Comparison of ENCODE assay signal across 18 cellular contexts in genomic region chr9:14153310-14153720, GRCh38.
A peak's percentile ranks its signal among the peaks of the same experiment; 100 is the strongest.
DNase-seq lines count a peak whose midpoint lies in the region; ATAC-seq and TF ChIP-seq lines count a peak whose summit lies in the region.
"Had no signal": no experiment of that assay in that cellular context is flagged by ENCODE, and none has a peak within 500 bp of the region (broad histone marks: within the 10 kb centered on the region; RNA-seq: fewer than 3 reads in every experiment).

No MANE protein-coding gene starts in this region.

- peak overlapping the region; percentile 46 to 87 (median 63) for H3K27ac Mint-ChIP-seq in nephron
- H3K27ac Mint-ChIP-seq: HFFc6; stimulated activated naive B cell treated with anti-CD40 and anti-IgM and Interleukin-4, amounts not matched to agents 10 μg/mL and 1 μg/mL and 100 μg/mL, for 72 hours had no signal

- ATAC-seq in HG02885 (IDR thresholded peaks at IDR 0.05; ENCODE audit: poor library complexity, unreplicated experiment) (no peak), GM19455 (IDR thresholded peaks at IDR 0.05; ENCODE audit: unreplicated experiment) (no peak), GM19035 (IDR thresholded peaks at IDR 0.05; ENCODE audit: unreplicated experiment) (no peak)
- ATAC-seq: activated CD4-positive, CD25-positive, alpha-beta regulatory T cell treated with anti-CD3 and anti-CD28 coated beads, Interleukin-2, amount 50 U/mL, for 24 hours; stimulated activated naive B cell treated with anti-CD40 and anti-IgM and Interleukin-4, amounts not matched to agents 10 μg/mL and 1 μg/mL and 100 μg/mL, for 72 hours; upper lobe of right lung had no signal

- H3K4me3 Mint-ChIP-seq in nephron, result no peak overlapping the region
- H3K4me3 Mint-ChIP-seq: HFFc6; stimulated activated naive B cell treated with anti-CD40 and anti-IgM and Interleukin-4, amounts not matched to agents 10 μg/mL and 1 μg/mL and 100 μg/mL, for 72 hours had no signal

- peaks cover 68% of the 10 kb centered on the region for H3K4me1 Mint-ChIP-seq in nephron
- H3K4me1 Mint-ChIP-seq: stimulated activated naive B cell treated with anti-CD40 and anti-IgM and Interleukin-4, amounts not matched to agents 10 μg/mL and 1 μg/mL and 100 μg/mL, for 72 hours had no signal

- TF ChIP-seq CTCF in choroid plexus epithelial cell (conservative IDR thresholded peaks at IDR 0.05; ENCODE audit: low read depth, low read length), result peak; percentile 8
- TF ChIP-seq CTCF in nephron (IDR thresholded peaks at IDR 0.05; ENCODE audit: unreplicated experiment in 3 of 3), result no peak

- DNase-seq in NCI-H1105 treated with DMSO at 0.1 percent for 48 hours (lab: John Stamatoyannopoulos, UW) (peak; percentile 50), NCI-H1105 (lab: John Stamatoyannopoulos, UW) (no peak), NCI-H146 treated with DMSO at 0.1 percent for 48 hours (lab: John Stamatoyannopoulos, UW; ENCODE audit: unreplicated experiment) (peak; percentile 23), choroid plexus epithelial cell (ENCODE audit: low read depth) (peak; percentile 62)
- DNase-seq: activated effector memory CD4-positive, alpha-beta T cell treated with anti-CD3 and anti-CD28 coated beads, Interleukin-2, amount 50 U/mL, for 16 hours; HFFc6; kidney glomerular epithelial cell; NCI-H1930; NK-92 treated with Interleukin-12 subunit alpha and Interleukin-12 subunit beta, amount 100 ng/mL, for 24 hours; ovary; spleen; stimulated activated naive B cell treated with anti-CD40 and anti-IgM and Interleukin-4, amounts not matched to agents 10 μg/mL and 1 μg/mL and 100 μg/mL, for 72 hours; upper lobe of right lung had no signal

- H3K36me3 Mint-ChIP-seq in nephron (ENCODE audit: low read depth), result peaks cover 43% of the 10 kb centered on the region
- H3K36me3 Mint-ChIP-seq: stimulated activated naive B cell treated with anti-CD40 and anti-IgM and Interleukin-4, amounts not matched to agents 10 μg/mL and 1 μg/mL and 100 μg/mL, for 72 hours had no signal

- no peak overlapping the region for H3K4me3 ChIP-seq in choroid plexus epithelial cell (ENCODE audit: low read depth, low read length)
- H3K4me3 ChIP-seq: ovary, spleen, upper lobe of right lung had no signal

- no peaks in the 10 kb centered on the region for H3K9me3 Mint-ChIP-seq in nephron
- H3K9me3 Mint-ChIP-seq: HFFc6 had no signal

- no peaks in the 10 kb centered on the region for H3K27me3 Mint-ChIP-seq in nephron (ENCODE audit: low read depth)
- H3K27me3 Mint-ChIP-seq: stimulated activated naive B cell treated with anti-CD40 and anti-IgM and Interleukin-4, amounts not matched to agents 10 μg/mL and 1 μg/mL and 100 μg/mL, for 72 hours had no signal
